ENCODE assay signal across 1 cellular context in genomic region chr16:70428178-70428998, GRCh38.
TF ChIP-seq lines count a peak whose summit lies in the region.

No MANE protein-coding gene starts in this region.

TF ChIP-seq in H1, 55 proteins besides CTCF, POLR2A, EP300 and RAD21:
- TF ChIP-seq TCF12 (IDR thresholded peaks at IDR 0.05; ENCODE audit: low read depth, low read length) = 0 out of 2 replicates have a peak, but pooled peaks have one; percentile 37
- no peak for TF ChIP-seq ZNF274 (IDR thresholded peaks at IDR 0.05; ENCODE audit: borderline replicate concordance, extremely low read depth, low read length)
- TF ChIP-seq EZH2 (IDR thresholded peaks at IDR 0.05; ENCODE audit: low read depth, low read length, severe bottlenecking) = no peak
- peak; percentile 21 to 69; a peak in 2 of 4 replicates for TF ChIP-seq SIN3A (conservative IDR thresholded peaks at IDR 0.05 in 1 of 2, IDR thresholded peaks at IDR 0.05 in 1 of 2; ENCODE audit: low read depth in 1 of 2, low read length in 2 of 2)
- no peak for TF ChIP-seq KDM1A (IDR thresholded peaks at IDR 0.05; ENCODE audit: borderline replicate concordance, low read length)
- TF ChIP-seq BACH1 (IDR thresholded peaks at IDR 0.05; ENCODE audit: low read length) = 0 out of 2 replicates have a peak, but pooled peaks have one; percentile 23
- TF ChIP-seq CHD2 (IDR thresholded peaks at IDR 0.05; ENCODE audit: low read length) = 0 out of 2 replicates have a peak, but pooled peaks have one; percentile 3
- TF ChIP-seq, protein P1, sequence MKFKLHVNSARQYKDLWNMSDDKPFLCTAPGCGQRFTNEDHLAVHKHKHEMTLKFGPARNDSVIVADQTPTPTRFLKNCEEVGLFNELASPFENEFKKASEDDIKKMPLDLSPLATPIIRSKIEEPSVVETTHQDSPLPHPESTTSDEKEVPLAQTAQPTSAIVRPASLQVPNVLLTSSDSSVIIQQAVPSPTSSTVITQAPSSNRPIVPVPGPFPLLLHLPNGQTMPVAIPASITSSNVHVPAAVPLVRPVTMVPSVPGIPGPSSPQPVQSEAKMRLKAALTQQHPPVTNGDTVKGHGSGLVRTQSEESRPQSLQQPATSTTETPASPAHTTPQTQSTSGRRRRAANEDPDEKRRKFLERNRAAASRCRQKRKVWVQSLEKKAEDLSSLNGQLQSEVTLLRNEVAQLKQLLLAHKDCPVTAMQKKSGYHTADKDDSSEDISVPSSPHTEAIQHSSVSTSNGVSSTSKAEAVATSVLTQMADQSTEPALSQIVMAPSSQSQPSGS (IDR thresholded peaks at IDR 0.05; ENCODE audit: low read length) = no peak
- no peak for TF ChIP-seq TEAD4 (IDR thresholded peaks at IDR 0.05; ENCODE audit: low read depth, low read length)
- TF ChIP-seq CREB1 (IDR thresholded peaks at IDR 0.05) = no peak
- TF ChIP-seq, protein P2, sequence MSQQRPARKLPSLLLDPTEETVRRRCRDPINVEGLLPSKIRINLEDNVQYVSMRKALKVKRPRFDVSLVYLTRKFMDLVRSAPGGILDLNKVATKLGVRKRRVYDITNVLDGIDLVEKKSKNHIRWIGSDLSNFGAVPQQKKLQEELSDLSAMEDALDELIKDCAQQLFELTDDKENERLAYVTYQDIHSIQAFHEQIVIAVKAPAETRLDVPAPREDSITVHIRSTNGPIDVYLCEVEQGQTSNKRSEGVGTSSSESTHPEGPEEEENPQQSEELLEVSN (IDR thresholded peaks at IDR 0.05) = 0 out of 2 replicates have a peak, but pooled peaks have one; percentile 24
- TF ChIP-seq BRCA1 (IDR thresholded peaks at IDR 0.05; ENCODE audit: low read depth, low read length) = no peak
- 0 out of 2 replicates have a peak, but pooled peaks have one; percentile 33 for TF ChIP-seq TAF1 (IDR thresholded peaks at IDR 0.05; ENCODE audit: low read depth, low read length)
- peak; percentile 9; the same call in 1 of the 2 replicates for TF ChIP-seq YY1 (IDR thresholded peaks at IDR 0.05; ENCODE audit: low read depth, low read length)
- TF ChIP-seq, protein P3, sequence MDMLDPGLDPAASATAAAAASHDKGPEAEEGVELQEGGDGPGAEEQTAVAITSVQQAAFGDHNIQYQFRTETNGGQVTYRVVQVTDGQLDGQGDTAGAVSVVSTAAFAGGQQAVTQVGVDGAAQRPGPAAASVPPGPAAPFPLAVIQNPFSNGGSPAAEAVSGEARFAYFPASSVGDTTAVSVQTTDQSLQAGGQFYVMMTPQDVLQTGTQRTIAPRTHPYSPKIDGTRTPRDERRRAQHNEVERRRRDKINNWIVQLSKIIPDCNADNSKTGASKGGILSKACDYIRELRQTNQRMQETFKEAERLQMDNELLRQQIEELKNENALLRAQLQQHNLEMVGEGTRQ (IDR thresholded peaks at IDR 0.05; ENCODE audit: low read length) = no peak
- TF ChIP-seq RNF2 (IDR thresholded peaks at IDR 0.05; ENCODE audit: borderline replicate concordance, low read depth, low read length, missing control alignments, poor library complexity, severe bottlenecking) = no peak
- peak; percentile 85; the same call in 1 of the 2 replicates for TF ChIP-seq RBBP5 (IDR thresholded peaks at IDR 0.05; ENCODE audit: borderline replicate concordance, low read depth, low read length)
- TF ChIP-seq, protein P4, sequence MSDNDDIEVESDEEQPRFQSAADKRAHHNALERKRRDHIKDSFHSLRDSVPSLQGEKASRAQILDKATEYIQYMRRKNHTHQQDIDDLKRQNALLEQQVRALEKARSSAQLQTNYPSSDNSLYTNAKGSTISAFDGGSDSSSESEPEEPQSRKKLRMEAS (IDR thresholded peaks at IDR 0.05) = peak; percentile 82
- TF ChIP-seq SP2 (IDR thresholded peaks at IDR 0.05; ENCODE audit: low read length) = no peak
- peak; percentile 78 for TF ChIP-seq SP1 (IDR thresholded peaks at IDR 0.05; ENCODE audit: low read depth, low read length)
- TF ChIP-seq ASH2L (IDR thresholded peaks at IDR 0.05; ENCODE audit: low read length) = peak; percentile 54
- TF ChIP-seq CEBPB (IDR thresholded peaks at IDR 0.05; ENCODE audit: low read depth, low read length) = no peak
- no peak for TF ChIP-seq CBX5 (IDR thresholded peaks at IDR 0.05; ENCODE audit: low read depth, low read length)
- TF ChIP-seq CTBP2 (IDR thresholded peaks at IDR 0.05; ENCODE audit: borderline replicate concordance, insufficient read depth, insufficient read length, low read length) = no peak
- no peak for TF ChIP-seq HDAC6 (IDR thresholded peaks at IDR 0.05; ENCODE audit: low read depth, low read length)
